Comparison of ENCODE assay signal across 8 cellular contexts in genomic region chr17:17028059-17028877, GRCh38. TPM values are rescaled to one million over a fixed set of nuclear protein-coding genes. Genes with fewer than 3 reads are reported as not detected.
DNase-seq lines count a peak whose midpoint lies in the region; ATAC-seq and TF ChIP-seq lines count a peak whose summit lies in the region.

No MANE protein-coding gene starts in this region.

- peak overlapping the region; percentile 80 for H3K27ac Mint-ChIP-seq in HFFc6

- no peak overlapping the region for H3K4me3 Mint-ChIP-seq in HFFc6

- peaks cover 5% of the 10 kb centered on the region for H3K27me3 Mint-ChIP-seq in HFFc6 (ENCODE audit: insufficient read depth)

- intact Hi-C loops in Right ventricle myocardium superior (cut with DNase I) = no loop called here
- intact Hi-C loops in sciatic nerve (cut with DNase I) = no loop called here

- peak; percentile 95 for DNase-seq in HFFc6
- peak; percentile 84 for DNase-seq in Right ventricle myocardium superior
- DNase-seq in sciatic nerve (ENCODE audit: low spot score) = peak; percentile 90
- no peak for DNase-seq in DMS114 treated with DMSO at 0.1 percent for 48 hours (lab: John Stamatoyannopoulos, UW; ENCODE audit: unreplicated experiment)
- no peak for DNase-seq in activated CD4-positive, alpha-beta T cell treated with anti-CD3 and anti-CD28 coated beads, Interleukin-2, amount 50 U/mL, for 48 hours

- H3K9me3 Mint-ChIP-seq in HFFc6 = no peaks in the 10 kb centered on the region

- peaks cover 50% of the 10 kb centered on the region for H3K4me1 Mint-ChIP-seq in HFFc6 (ENCODE audit: low read depth)

- H3K36me3 Mint-ChIP-seq in HFFc6 (ENCODE audit: low read depth) = no peaks in the 10 kb centered on the region

- ATAC-seq in SK-N-SH treated with all-trans-retinoic acid at 6 μM for 48 hours (peak; percentile 49), Right ventricle myocardium superior (ENCODE audit: poor library complexity) (peak; percentile 54), sciatic nerve (peak; percentile 96), GM18861 (IDR thresholded peaks at IDR 0.05; ENCODE audit: unreplicated experiment) (no peak), GM21447 (IDR thresholded peaks at IDR 0.05; ENCODE audit: unreplicated experiment) (no peak)

- no peak for TF ChIP-seq CTCF in HFFc6 (IDR thresholded peaks at IDR 0.05)

TF ChIP-seq in SK-N-SH treated with all-trans-retinoic acid at 6 μM for 48 hours, 23 proteins besides CTCF, POLR2A, EP300 and RAD21:
- no peak for TF ChIP-seq ZC3H10 (CRISPR knock-in tag; IDR thresholded peaks at IDR 0.05)
- TF ChIP-seq CSRNP3 (CRISPR knock-in tag; IDR thresholded peaks at IDR 0.05) = no peak
- no peak for TF ChIP-seq CSDC2 (CRISPR knock-in tag; IDR thresholded peaks at IDR 0.05)
- TF ChIP-seq ZNF8 (CRISPR knock-in tag; IDR thresholded peaks at IDR 0.05) = no peak
- TF ChIP-seq ZNF70 (CRISPR knock-in tag; IDR thresholded peaks at IDR 0.05) = no peak
- TF ChIP-seq RARB (CRISPR knock-in tag; IDR thresholded peaks at IDR 0.05) = no peak
- no peak for TF ChIP-seq PPARA (CRISPR knock-in tag; IDR thresholded peaks at IDR 0.05; ENCODE audit: borderline replicate concordance)
- no peak for TF ChIP-seq TOX (CRISPR knock-in tag; IDR thresholded peaks at IDR 0.05; ENCODE audit: borderline replicate concordance)
- TF ChIP-seq TSHZ2 (CRISPR knock-in tag; IDR thresholded peaks at IDR 0.05) = no peak
- no peak for TF ChIP-seq CREB5 (CRISPR knock-in tag; IDR thresholded peaks at IDR 0.05; ENCODE audit: low read depth)
- TF ChIP-seq ISL1 (CRISPR knock-in tag; IDR thresholded peaks at IDR 0.05) = no peak
- no peak for TF ChIP-seq BACH2 (CRISPR knock-in tag; IDR thresholded peaks at IDR 0.05; ENCODE audit: borderline replicate concordance)
- no peak for TF ChIP-seq GLIS3 (CRISPR knock-in tag; IDR thresholded peaks at IDR 0.05)
- TF ChIP-seq SNAI2 (CRISPR knock-in tag; IDR thresholded peaks at IDR 0.05) = no peak
- no peak for TF ChIP-seq POU6F1 (CRISPR knock-in tag; IDR thresholded peaks at IDR 0.05; ENCODE audit: borderline replicate concordance, low read depth)
- no peak for TF ChIP-seq ZFP30 (CRISPR knock-in tag; IDR thresholded peaks at IDR 0.05)
- no peak for TF ChIP-seq ZFP3 (CRISPR knock-in tag; IDR thresholded peaks at IDR 0.05)
- TF ChIP-seq ZNF565 (CRISPR knock-in tag; conservative IDR thresholded peaks at IDR 0.05; ENCODE audit: low read depth) = no peak

RNA-seq across cellular contexts. Expression of gene MPRIP, which starts 14.0 kb away (rescaled TPM):
- total RNA-seq in HFFc6 (2021; fragmentation: NEBNext Ultra II Directional; extraction: Animal tissue kit (Norgen Biotek cat#: 25700)) = 100 to 1,000 TPM; 350 to 409 (median 372) TPM
- total RNA-seq in Right ventricle myocardium superior (280 TPM), sciatic nerve (500 TPM)

RNA-seq across cellular contexts. Expression of gene TNFRSF13B, which starts 56.4 kb away (rescaled TPM):
- total RNA-seq in HFFc6 (2021; fragmentation: NEBNext Ultra II Directional; extraction: Animal tissue kit (Norgen Biotek cat#: 25700)) = not detected
- total RNA-seq in Right ventricle myocardium superior (not detected), sciatic nerve (not detected)

Comparison
In these comparisons a context has a peak if more than half of its experiments do, and no peak if none do; other contexts are left out.
1. DNase-seq: peak in HFFc6 (single experiment), Right ventricle myocardium superior (single experiment) and sciatic nerve (single experiment); none in DMS114 treated with DMSO at 0.1 percent for 48 hours (single experiment) and activated CD4-positive, alpha-beta T cell treated with anti-CD3 and anti-CD28 coated beads, Interleukin-2, amount 50 U/mL, for 48 hours (0 of 2).
2. ATAC-seq: peak in SK-N-SH treated with all-trans-retinoic acid at 6 μM for 48 hours (single experiment), Right ventricle myocardium superior (single experiment) and sciatic nerve (single experiment); none in GM18861 (single experiment) and GM21447 (single experiment).